In genomic region chr11:108902027-108902469, GRCh38 we compare ENCODE assay signal across 27 cellular contexts.
"Had no signal": no experiment of that assay in that cellular context is flagged by ENCODE, and none has a peak within 500 bp of the region (broad histone marks: within the 10 kb centered on the region; RNA-seq: fewer than 3 reads in every experiment).

No MANE protein-coding gene starts in this region.

- H3K9me3 ChIP-seq: prostate gland, stomach, testis, upper lobe of left lung had no signal

- FAIRE-seq: colon, keratinocyte had no signal

- H3K27me3 ChIP-seq: foreskin keratinocyte, neural progenitor cell, stomach, testis, upper lobe of left lung had no signal

- H3K4me3 ChIP-seq: neural progenitor cell, prostate gland, stomach, testis, upper lobe of left lung had no signal

- H3K36me3 ChIP-seq: neural progenitor cell, prostate gland, stomach, upper lobe of left lung had no signal

- H3K4me1 ChIP-seq: prostate gland, stomach, testis had no signal

- H3K9ac ChIP-seq: neural progenitor cell had no signal

- H3K4me2 ChIP-seq: neural progenitor cell had no signal

- H3K27ac ChIP-seq: epithelial cell of prostate, foreskin keratinocyte, neural progenitor cell, prostate gland, stomach, testis, upper lobe of left lung had no signal

- DNase-seq: activated CD4-positive, alpha-beta T cell treated with anti-CD3 and anti-CD28 coated beads, Interleukin-2, amount 10 ng/mL, durations not matched to agents 24 days and 14 days; activated CD8-positive, alpha-beta T cell treated with anti-CD3 and anti-CD28 coated beads for 36 hours; activated effector memory CD4-positive, alpha-beta T cell treated with Interleukin-2 at 50 U/mL for 16 hours; activated naive CD4-positive, alpha-beta T cell treated with anti-CD3 and anti-CD28 coated beads, Interleukin-2, amount 10 ng/mL, durations not matched to agents 7 days and 5 days; activated naive CD8-positive, alpha-beta T cell treated with anti-CD3 and anti-CD28 coated beads, Interleukin-2, amount 50 U/mL, for 24 hours; activated T-cell treated with anti-CD3 and anti-CD28 coated beads, Interleukin-2, amount 50 U/mL, for 4 hours; anterior cingulate cortex; caudate nucleus; endodermal cell; foreskin keratinocyte; glutamatergic neuron; hypothalamus; left ventricle myocardium superior; naive B cell; right cardiac atrium; stimulated activated CD4-positive, alpha-beta T cell treated with anti-CD3 and anti-CD28 coated beads, Interleukin-4, amount 100 ng/mL, for 24 hours; stomach; T-helper 1 cell; T-helper 9 cell; testis; upper lobe of left lung had no signal

- ATAC-seq: activated CD8-positive, alpha-beta T cell treated with anti-CD3 and anti-CD28 coated beads for 36 hours; activated naive CD8-positive, alpha-beta T cell treated with anti-CD3 and anti-CD28 coated beads, Interleukin-2, amount 50 U/mL, for 24 hours; activated T-cell treated with anti-CD3 and anti-CD28 coated beads, Interleukin-2, amount 50 U/mL, for 4 hours; foreskin keratinocyte; left ventricle myocardium superior; right cardiac atrium; stimulated activated effector memory CD8-positive, alpha-beta T cell treated with anti-CD3 and anti-CD28 coated beads, Interleukin-12 subunit alpha, Interleukin-12 subunit beta, amount 100 ng/mL, for 72 hours had no signal

- H2AFZ ChIP-seq: neural progenitor cell had no signal
